ENCODE assay signal across 1 cellular context in genomic region chr19:5665781-5666513, GRCh38.
TF ChIP-seq lines count a peak whose summit lies in the region.

No MANE protein-coding gene starts in this region.

TF ChIP-seq in HEK293, 187 proteins besides CTCF, POLR2A, EP300 and RAD21 (continued from another document):
- TF ChIP-seq ZNF449 (tag by site-specific recombination; IDR thresholded peaks at IDR 0.05) (no peak), BCL11B (tag by site-specific recombination; IDR thresholded peaks at IDR 0.05; ENCODE audit: low read depth) (no peak), ZNF335 (tag by site-specific recombination; conservative IDR thresholded peaks at IDR 0.05) (no peak), ZNF660 (tag by site-specific recombination; IDR thresholded peaks at IDR 0.05) (no peak), ZNF596 (tag by site-specific recombination; IDR thresholded peaks at IDR 0.05) (no peak), ZNF433 (tag by site-specific recombination; IDR thresholded peaks at IDR 0.05; ENCODE audit: low read depth) (no peak)
TF ChIP-seq in HEK293: peak in this region for 0.
